In the genomic region with DNA sequence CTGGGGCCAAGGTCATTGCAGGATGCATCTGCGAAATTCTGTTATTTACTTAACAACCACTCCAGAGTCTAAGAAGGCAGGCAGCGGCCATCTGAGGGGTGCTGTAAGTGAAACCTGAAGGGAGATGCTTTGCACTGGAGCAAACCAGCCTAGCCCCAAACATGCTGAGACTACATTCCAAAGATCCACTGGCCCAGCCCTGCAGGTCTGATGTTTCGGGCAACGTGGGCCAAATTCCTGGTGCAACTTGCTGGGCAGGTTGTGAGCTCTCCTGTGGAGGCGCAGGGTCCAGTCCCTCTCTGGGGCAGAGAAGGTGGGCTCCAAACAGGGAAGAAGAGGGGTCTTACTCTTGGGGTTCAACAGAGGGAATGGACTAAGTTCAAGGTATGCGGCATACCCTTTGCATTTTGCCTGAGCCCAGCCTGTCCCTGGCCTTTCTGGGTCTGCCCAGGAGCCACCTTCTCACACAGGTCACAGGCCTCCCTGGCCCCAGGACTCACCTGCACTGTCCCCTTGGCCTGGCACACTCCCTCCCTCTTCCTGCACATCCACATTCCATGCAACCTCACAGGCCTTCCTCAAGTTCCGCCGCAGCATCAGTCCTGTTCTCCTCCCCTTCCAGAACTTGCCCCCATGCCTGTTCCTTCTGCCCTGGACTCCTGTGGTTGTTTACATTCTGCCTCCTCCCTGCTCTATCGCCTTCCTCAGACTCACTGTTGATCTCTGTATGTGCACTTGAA, we compare ENCODE assay signal across 19 cellular contexts. TPM values are rescaled to one million over a fixed set of nuclear protein-coding genes. Genes with fewer than 3 reads are reported as not detected.
DNase-seq lines count a peak whose midpoint lies in the region; ATAC-seq and TF ChIP-seq lines count a peak whose summit lies in the region.
"Had no signal": no experiment of that assay in that cellular context is flagged by ENCODE, and none has a peak within 500 bp of the region (broad histone marks: within the 10 kb centered on the region; RNA-seq: fewer than 3 reads in every experiment).

No MANE protein-coding gene starts in this region.

- H3K36me3 Mint-ChIP-seq in CD8-positive, alpha-beta T cell = no peaks in the 10 kb centered on the region
- peaks cover 0 to 6% (median 0%) of the 10 kb centered on the region in 5 donors for H3K36me3 Mint-ChIP-seq in naive thymus-derived CD4-positive, alpha-beta T cell
- H3K36me3 Mint-ChIP-seq: CD4-positive, CD25-positive, alpha-beta regulatory T cell had no signal

- no peak for TF ChIP-seq CTCF in CD8-positive, alpha-beta T cell (IDR thresholded peaks at IDR 0.05)
- TF ChIP-seq CTCF in dorsolateral prefrontal cortex (IDR thresholded peaks at IDR 0.05 in 54 of 56, conservative IDR thresholded peaks at IDR 0.05 in 2 of 56; ENCODE audit: low read depth in 1 of 56, partially characterized antibody in 56 of 56) = no peak
- no peak for TF ChIP-seq CTCF in colonic mucosa (IDR thresholded peaks at IDR 0.05)

- H3K4me1 ChIP-seq in CD8-positive, alpha-beta T cell (ENCODE audit: insufficient read depth, low read length) = peaks cover 30% of the 10 kb centered on the region
- H3K4me1 ChIP-seq in naive thymus-derived CD4-positive, alpha-beta T cell (ENCODE audit: control insufficient read depth in 2 of 2, insufficient read depth in 2 of 2, low read length in 2 of 2) = peaks cover 9 to 26% of the 10 kb centered on the region in 2 donors
- no peaks in the 10 kb centered on the region for H3K4me1 ChIP-seq in colonic mucosa

- CTCF ChIA-PET in CD8-positive, alpha-beta T cell (lab: Charles Lee) = interaction anchor here (6.7 to 8.0 kb wide), 2 partner anchors 58 to 96 kb away, joined by 142 to 482 read pairs; no protein-coding TSS in a partner anchor
- CTCF ChIA-PET in naive thymus-derived CD4-positive, alpha-beta T cell (lab: Charles Lee) = interaction anchor here (1.0 to 10.4 kb wide), 3 partner anchors 60 to 96 kb away, joined by 3 to 502 read pairs (median 116); no protein-coding TSS in a partner anchor

- no peaks in the 10 kb centered on the region for H3K9me3 ChIP-seq in CD8-positive, alpha-beta T cell (ENCODE audit: low read length)
- H3K9me3 ChIP-seq in naive thymus-derived CD4-positive, alpha-beta T cell (ENCODE audit: control insufficient read depth in 2 of 3, low read length in 3 of 3) = no peaks in the 10 kb centered on the region
- no peaks in the 10 kb centered on the region for H3K9me3 ChIP-seq in colonic mucosa

- H3K27ac ChIP-seq in CD8-positive, alpha-beta T cell (ENCODE audit: low read depth, low read length) = no peak overlapping the region
- peak overlapping the region in 54 of 59 donors; percentile 7 to 100 (median 96) for H3K27ac ChIP-seq in dorsolateral prefrontal cortex
- H3K27ac ChIP-seq in naive thymus-derived CD4-positive, alpha-beta T cell (ENCODE audit: low read depth, low read length) = no peak overlapping the region
- H3K27ac ChIP-seq in colonic mucosa = no peak overlapping the region

- ATAC-seq in CD8-positive, alpha-beta T cell = no peak
- ATAC-seq in naive thymus-derived CD4-positive, alpha-beta T cell = no peak
- ATAC-seq in HG02981 (IDR thresholded peaks at IDR 0.05; ENCODE audit: unreplicated experiment) = no peak
- no peak for ATAC-seq in HG03457 (IDR thresholded peaks at IDR 0.05; ENCODE audit: unreplicated experiment)

- intact Hi-C loops in CD8-positive, alpha-beta T cell (cut with DNase I, micrococcal nuclease) = no loop called here
- intact Hi-C loops in dorsolateral prefrontal cortex (cut with DNase I) (loop anchor here (5.0 to 10.0 kb wide), 2 partner anchors 94 to 97 kb away; no protein-coding TSS in a partner anchor), colonic mucosa (cut with DNase I) (loop anchor here (5.0 kb wide), 1 partner anchor 97 kb away; no protein-coding TSS in a partner anchor)
- intact Hi-C loops in naive thymus-derived CD4-positive, alpha-beta T cell (cut with micrococcal nuclease) = loop anchor here in 1 of 2 donors (10.0 kb wide), 1 partner anchor 1514 kb away; the partner anchor contains the start of gene ARID5A

- no peaks in the 10 kb centered on the region for H3K27me3 Mint-ChIP-seq in CD8-positive, alpha-beta T cell (ENCODE audit: low read depth)
- peaks cover 0 to 3% (median 0%) of the 10 kb centered on the region in 5 donors for H3K27me3 Mint-ChIP-seq in naive thymus-derived CD4-positive, alpha-beta T cell

- no peaks in the 10 kb centered on the region for H3K9me3 Mint-ChIP-seq in CD8-positive, alpha-beta T cell
- peaks cover 0 to 3% (median 0%) of the 10 kb centered on the region in 11 donors for H3K9me3 Mint-ChIP-seq in naive thymus-derived CD4-positive, alpha-beta T cell
- H3K9me3 Mint-ChIP-seq: CD4-positive, CD25-positive, alpha-beta regulatory T cell; HFFc6 had no signal

- H3K9ac ChIP-seq in colonic mucosa (ENCODE audit: low read depth in 2 of 2, low read length in 2 of 2) = no peak overlapping the region

- no peaks in the 10 kb centered on the region for H3K36me3 ChIP-seq in CD8-positive, alpha-beta T cell (ENCODE audit: insufficient read depth, low read length)
- no peaks in the 10 kb centered on the region for H3K36me3 ChIP-seq in naive thymus-derived CD4-positive, alpha-beta T cell (ENCODE audit: control insufficient read depth in 2 of 3, insufficient read depth in 3 of 3, low read length in 3 of 3)
- no peaks in the 10 kb centered on the region for H3K36me3 ChIP-seq in colonic mucosa

- H3K27me3 ChIP-seq in CD8-positive, alpha-beta T cell (ENCODE audit: insufficient read depth, low read length) = no peaks in the 10 kb centered on the region
- H3K27me3 ChIP-seq in dorsolateral prefrontal cortex (peaks cover 0 to 19% (median 0%) of the 10 kb centered on the region in 45 donors), colonic mucosa (peaks cover 8% of the 10 kb centered on the region)
- no peaks in the 10 kb centered on the region for H3K27me3 ChIP-seq in naive thymus-derived CD4-positive, alpha-beta T cell (ENCODE audit: control insufficient read depth in 2 of 2, insufficient read depth in 2 of 2, low read length in 2 of 2)

- H3K4me1 Mint-ChIP-seq in CD8-positive, alpha-beta T cell (ENCODE audit: low read depth) = peaks cover 33% of the 10 kb centered on the region
- H3K4me1 Mint-ChIP-seq in naive thymus-derived CD4-positive, alpha-beta T cell = peaks cover 19 to 57% (median 51%) of the 10 kb centered on the region in 7 donors

- POLR2A ChIA-PET in CD8-positive, alpha-beta T cell (lab: Charles Lee) = interaction anchor here (8.0 kb wide), 1 partner anchor 55 kb away, joined by 323 read pairs; no protein-coding TSS in a partner anchor
- POLR2A ChIA-PET in naive thymus-derived CD4-positive, alpha-beta T cell (lab: Charles Lee) = interaction anchor here (0.6 to 16.0 kb wide), 3 partner anchors 18 to 58 kb away, joined by 7 to 1031 read pairs (median 380); no protein-coding TSS in a partner anchor

- no peak for DNase-seq in CD8-positive, alpha-beta T cell
- peak; percentile 67 for DNase-seq in ELF-1 (ENCODE audit: low read depth, low spot score)
- DNase-seq in dorsolateral prefrontal cortex = no peak
- DNase-seq in naive thymus-derived CD4-positive, alpha-beta T cell = no peak
- no peak for DNase-seq in colonic mucosa
- no peak for DNase-seq in DMS53 treated with DMSO at 0.1 percent for 48 hours (lab: John Stamatoyannopoulos, UW; ENCODE audit: unreplicated experiment)
- DNase-seq: ACHN; Calu3; CD4-positive, CD25-positive, alpha-beta regulatory T cell; GOT3; HFFc6; Karpas-422; NCI-H1105 treated with DMSO at 0.1 percent for 48 hours; NCI-H1930; NCI-H510A; NCI-H82; SHP77 treated with DMSO at 0.1 percent for 48 hours had no signal

- no peak overlapping the region for H3K4me3 ChIP-seq in CD8-positive, alpha-beta T cell (ENCODE audit: low read depth, low read length)
- H3K4me3 ChIP-seq in dorsolateral prefrontal cortex (no peak overlapping the region), colonic mucosa (no peak overlapping the region)
- no peak overlapping the region for H3K4me3 ChIP-seq in naive thymus-derived CD4-positive, alpha-beta T cell (ENCODE audit: low read length)

- H3K4me3 Mint-ChIP-seq in CD8-positive, alpha-beta T cell = no peak overlapping the region
- no peak overlapping the region for H3K4me3 Mint-ChIP-seq in naive thymus-derived CD4-positive, alpha-beta T cell
- H3K4me3 Mint-ChIP-seq: HFFc6 had no signal

- H3K27ac Mint-ChIP-seq in CD8-positive, alpha-beta T cell = peak overlapping the region; percentile 38
- peak overlapping the region in 6 of 9 donors; percentile 15 to 66 (median 50) for H3K27ac Mint-ChIP-seq in naive thymus-derived CD4-positive, alpha-beta T cell
- H3K27ac Mint-ChIP-seq: HFFc6 had no signal

RNA-seq across cellular contexts. Expression of gene MAL, which starts 5.1 kb away (rescaled TPM):
- 10 to 100 TPM; 49.8 to 56.0 TPM for total RNA-seq in CD8-positive, alpha-beta T cell
- total RNA-seq in dorsolateral prefrontal cortex = 100 to 1,000 TPM in 74 of 120 experiments, 10 to 100 TPM in 46; 24.0 to 522 (median 118) TPM
- total RNA-seq in naive thymus-derived CD4-positive, alpha-beta T cell = 100 to 1,000 TPM; 124 to 575 (median 159) TPM
- polyA plus RNA-seq in naive thymus-derived CD4-positive, alpha-beta T cell = 100 to 1,000 TPM; 355 to 408 TPM
- 1 to 10 TPM in 1 of 2 donors, under 1 TPM in 1; 0.54 to 3.5 TPM for total RNA-seq in colonic mucosa
- total RNA-seq: Calu3, HFFc6 had no signal

Comparison
In these comparisons a context has a peak if more than half of its experiments do, and no peak if none do; other contexts are left out.
1. H3K27ac ChIP-seq: peak in dorsolateral prefrontal cortex (54 of 59); none in CD8-positive, alpha-beta T cell (single experiment), naive thymus-derived CD4-positive, alpha-beta T cell (single experiment) and colonic mucosa (single experiment).
2. RNA of gene MAL, which starts 5.1 kb away (total RNA-seq): 124 to 575 TPM in naive thymus-derived CD4-positive, alpha-beta T cell, 24.0 to 522 TPM in dorsolateral prefrontal cortex and 49.8 to 56.0 TPM in CD8-positive, alpha-beta T cell; 0.54 to 3.5 TPM in colonic mucosa; every median in the first group is over 4 times any median in the second.
3. intact Hi-C loops: an anchor here in dorsolateral prefrontal cortex (5.0 to 10.0 kb wide) and colonic mucosa (5.0 kb wide); none called in CD8-positive, alpha-beta T cell.